16 cellular contexts compared by ENCODE assay signal in genomic region chr1:33436557-33437296, GRCh38. TPM values are rescaled to one million over a fixed set of nuclear protein-coding genes. Genes with fewer than 3 reads are reported as not detected.
DNase-seq lines count a peak whose midpoint lies in the region; ATAC-seq, FAIRE-seq and TF ChIP-seq lines count a peak whose summit lies in the region.
"Had no signal": no experiment of that assay in that cellular context is flagged by ENCODE, and none has a peak within 500 bp of the region (broad histone marks: within the 10 kb centered on the region; RNA-seq: fewer than 3 reads in every experiment).

No MANE protein-coding gene starts in this region.

- TF ChIP-seq CTCF in dorsolateral prefrontal cortex (IDR thresholded peaks at IDR 0.05 in 54 of 56, conservative IDR thresholded peaks at IDR 0.05 in 2 of 56; ENCODE audit: low read depth in 1 of 56, partially characterized antibody in 56 of 56) (no peak), pancreas (IDR thresholded peaks at IDR 0.05) (no peak), PC-3 (conservative IDR thresholded peaks at IDR 0.05; ENCODE audit: low read depth, low read length) (no peak), uterus (IDR thresholded peaks at IDR 0.05) (no peak)

- H3K79me2 ChIP-seq in PC-3 (ENCODE audit: low read length) = no peaks in the 10 kb centered on the region

- POLR2A ChIA-PET in PC-3 (lab: Charles Lee; ENCODE audit: unreplicated experiment) = interaction anchor here (0.6 kb wide), 1 partner anchor 87 kb away, joined by 3 read pairs; no protein-coding TSS in a partner anchor

- BruUV-seq in PC-3 (replicated peaks; lab: Mats Ljungman, UMichigan) = no TSS peak

- peak in 3 of 4 donors; percentile 14 to 50 (median 36) for ATAC-seq in pancreas
- no peak for ATAC-seq in PC-3

- CTCF ChIA-PET in PC-3 (lab: Charles Lee) = no interaction called here

- no peak overlapping the region for H3K9ac ChIP-seq in PC-3 (ENCODE audit: low read length)

- H3K9me2 ChIP-seq in PC-3 (replicated peaks; ENCODE audit: low read length) = no peaks in the 10 kb centered on the region

- peak overlapping the region; percentile 1 to 90 (median 75) for H3K27ac ChIP-seq in dorsolateral prefrontal cortex
- no peak overlapping the region for H3K27ac ChIP-seq in pancreas
- H3K27ac ChIP-seq in PC-3 (ENCODE audit: low read length) = no peak overlapping the region
- H3K27ac ChIP-seq in uterus = no peak overlapping the region
- H3K27ac ChIP-seq: esophagus squamous epithelium, skin epidermis, vagina had no signal

- intact Hi-C loops in dorsolateral prefrontal cortex (cut with DNase I) (no loop called here), pancreas (cut with DNase I) (no loop called here), PC-3 (cut with micrococcal nuclease) (no loop called here), uterus (cut with DNase I; ENCODE audit: low total_unique reads) (no loop called here)

- H3K9me3 ChIP-seq in pancreas (no peaks in the 10 kb centered on the region), PC-3 (ENCODE audit: low read length) (no peaks in the 10 kb centered on the region), uterus (no peaks in the 10 kb centered on the region)
- H3K9me3 ChIP-seq: esophagus squamous epithelium, vagina had no signal

- no peak for TF ChIP-seq POLR2A in uterus (IDR thresholded peaks at IDR 0.05)

- H2AFZ ChIP-seq in PC-3 (ENCODE audit: low read length) = no peak overlapping the region

- H3F3A ChIP-seq in PC-3 (ENCODE audit: low read length, unreplicated experiment) = peaks cover 8% of the 10 kb centered on the region

- H3K4me3 ChIP-seq in dorsolateral prefrontal cortex = no peak overlapping the region
- H3K4me3 ChIP-seq in pancreas = no peak overlapping the region
- H3K4me3 ChIP-seq in PC-3 (ENCODE audit: low read length) = no peak overlapping the region
- H3K4me3 ChIP-seq in uterus = no peak overlapping the region
- H3K4me3 ChIP-seq: esophagus squamous epithelium, skin epidermis, vagina had no signal

- H3K27me3 ChIP-seq in dorsolateral prefrontal cortex (no peaks in the 10 kb centered on the region), pancreas (no peaks in the 10 kb centered on the region), PC-3 (ENCODE audit: low read length) (no peaks in the 10 kb centered on the region), uterus (no peaks in the 10 kb centered on the region)
- H3K27me3 ChIP-seq: esophagus squamous epithelium, vagina had no signal

- DNase-seq in DMS 273 (lab: John Stamatoyannopoulos, UW; ENCODE audit: unreplicated experiment) (peak; percentile 93), NCI-H524 treated with DMSO at 0.1 percent for 48 hours (lab: John Stamatoyannopoulos, UW) (peak; percentile 85), dorsolateral prefrontal cortex (no peak), pancreas (no peak), NCI-H446 treated with DMSO at 0.1 percent for 48 hours (lab: John Stamatoyannopoulos, UW) (no peak), PC-3 (no peak), SHP77 treated with DMSO at 0.1 percent for 48 hours (lab: John Stamatoyannopoulos, UW) (no peak), uterus (no peak)
- DNase-seq: activated gamma-delta T cell treated with Interleukin-2 at 50 U/mL for 16 hours; effector CD8-positive, alpha-beta T cell; esophagus squamous epithelium; MM.1S; NCI-H146; NCI-H446 had no signal

- H3K36me3 ChIP-seq in pancreas (no peaks in the 10 kb centered on the region), PC-3 (ENCODE audit: low read depth, low read length) (no peaks in the 10 kb centered on the region), uterus (no peaks in the 10 kb centered on the region)
- H3K36me3 ChIP-seq: esophagus squamous epithelium, vagina had no signal

- no peaks in the 10 kb centered on the region for H4K20me1 ChIP-seq in PC-3 (ENCODE audit: low read length)

- 33 to 53% methylated on average over 4 of the region's 4 CpGs for whole genome bisulfite sequencing in pancreas, 2 donors

- FAIRE-seq in pancreas (lab: Jason Lieb, UNC) = no peak

- no peak overlapping the region for H3K4me2 ChIP-seq in PC-3 (ENCODE audit: low read length)

- H3K4me1 ChIP-seq in pancreas (no peaks in the 10 kb centered on the region), PC-3 (ENCODE audit: insufficient read depth, low read length) (peaks cover 47% of the 10 kb centered on the region), uterus (peaks cover 0 to 5% of the 10 kb centered on the region in 2 donors)

RNA-seq across cellular contexts. Expression of gene PHC2, which starts 5.8 kb away (rescaled TPM):
- total RNA-seq in dorsolateral prefrontal cortex = 100 to 1,000 TPM in 34 of 120 experiments, 10 to 100 TPM in 86; 68.2 to 158 (median 93.1) TPM
- total RNA-seq in pancreas = 10 to 100 TPM; 21.8 to 58.8 (median 37.3) TPM
- polyA plus RNA-seq in pancreas = 10 to 100 TPM; 45.2 to 62.1 TPM
- 125 and 134 TPM in 2 replicates for total RNA-seq in PC-3 (2014; rRNA removed)
- total RNA-seq in uterus = 100 to 1,000 TPM in 2 of 4 donors, 10 to 100 TPM in 2; 51.5 to 203 (median 102) TPM

RNA-seq across cellular contexts. Expression of gene ZSCAN20, which starts 35.7 kb away (rescaled TPM):
- total RNA-seq in dorsolateral prefrontal cortex (10 to 100 TPM in 20 of 120 experiments, 1 to 10 TPM in 100; 4.8 to 12.9 (median 8.1) TPM), pancreas (1 to 10 TPM; 1.2 to 3.4 (median 2.0) TPM), PC-3 (2014; rRNA removed) (0.84 and 1.6 TPM in 2 replicates), uterus (10 to 100 TPM in 1 of 4 donors, 1 to 10 TPM in 3; 2.4 to 16.0 (median 5.2) TPM)
- under 1 TPM; 0.68 to 0.80 TPM for polyA plus RNA-seq in pancreas

Comparison
In these comparisons a context has a peak if more than half of its experiments do, and no peak if none do; other contexts are left out.
1. DNase-seq: peak in DMS 273 (single experiment) and NCI-H524 treated with DMSO at 0.1 percent for 48 hours (single experiment); none in dorsolateral prefrontal cortex (0 of 10), pancreas (0 of 6), NCI-H446 treated with DMSO at 0.1 percent for 48 hours (single experiment), PC-3 (single experiment), SHP77 treated with DMSO at 0.1 percent for 48 hours (single experiment) and uterus (0 of 2).
2. H3K27ac ChIP-seq: peak in dorsolateral prefrontal cortex (59 of 59); none in pancreas (0 of 4), PC-3 (single experiment) and uterus (0 of 2).